19 cellular contexts compared by ENCODE assay signal in the genomic region with DNA sequence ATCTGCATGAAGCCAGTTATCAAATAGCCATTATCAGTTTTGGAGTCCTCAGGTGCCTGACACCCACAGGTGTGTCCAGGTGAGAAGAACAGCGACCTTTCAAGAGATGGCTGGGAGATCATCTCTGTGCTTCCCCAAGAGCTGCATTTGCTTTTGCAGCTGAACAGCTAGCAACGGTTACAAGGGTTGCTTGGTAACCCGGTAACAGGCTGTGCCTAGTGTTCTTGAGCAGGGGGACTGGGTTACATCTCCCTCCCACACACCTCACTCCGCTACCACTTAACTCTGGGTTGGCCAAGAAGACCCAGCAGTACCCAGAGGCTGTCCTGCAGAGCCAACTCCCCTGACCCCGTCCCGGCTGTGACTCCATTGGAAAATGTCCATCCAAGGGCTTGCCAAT.
A peak's percentile ranks its signal among the peaks of the same experiment; 100 is the strongest.
DNase-seq lines count a peak whose midpoint lies in the region; ATAC-seq, FAIRE-seq and TF ChIP-seq lines count a peak whose summit lies in the region.
"Had no signal": no experiment of that assay in that cellular context is flagged by ENCODE, and none has a peak within 500 bp of the region (broad histone marks: within the 10 kb centered on the region; RNA-seq: fewer than 3 reads in every experiment).

No MANE protein-coding gene starts in this region.

- TF ChIP-seq CTCF in WERI-Rb-1 (IDR thresholded peaks at IDR 0.05; ENCODE audit: low read depth, low read length) = no peak

- no peaks in the 10 kb centered on the region for H3K27me3 ChIP-seq in WERI-Rb-1 (ENCODE audit: insufficient read depth, low read depth, severe bottlenecking)

- no peak for ATAC-seq in esophagus mucosa
- ATAC-seq: GM12878, GM23338 had no signal

- H3K9me3 ChIP-seq in WERI-Rb-1 (ENCODE audit: severe bottlenecking) = no peaks in the 10 kb centered on the region

- peak overlapping the region; percentile 95 for H3K27ac ChIP-seq in WERI-Rb-1

- FAIRE-seq in islet of Langerhans (lab: Jason Lieb, UNC) = peak; percentile 81
- FAIRE-seq: GM12878, GM19239 had no signal

- no peaks in the 10 kb centered on the region for H3K36me3 ChIP-seq in WERI-Rb-1

- DNase-seq in NCI-H1417 (lab: John Stamatoyannopoulos, UW) = peak; percentile 24 to 76 (median 34)
- no peak for DNase-seq in NCI-H1417 treated with DMSO at 0.1 percent for 48 hours (lab: John Stamatoyannopoulos, UW)
- peak; percentile 65 for DNase-seq in Ammon's horn (ENCODE audit: low spot score)
- no peak for DNase-seq in WERI-Rb-1
- no peak for DNase-seq in pons (ENCODE audit: low spot score)
- DNase-seq in NCI-H226 = no peak
- DNase-seq: CD4-positive, alpha-beta memory T cell; DMS53; EL; HCEC 1CT; NCI-H1694; NCI-H2081 treated with DMSO at 0.1 percent for 48 hours; Right ventricle myocardium superior; SW 1271 had no signal

- no peak overlapping the region for H3K4me3 ChIP-seq in WERI-Rb-1 (ENCODE audit: low read depth, low read length)
- H3K4me3 ChIP-seq: GM12878, GM23338 had no signal

Comparison
In these comparisons a context has a peak if more than half of its experiments do, and no peak if none do; other contexts are left out.
1. DNase-seq: peak in NCI-H1417 (3 of 3) and Ammon's horn (single experiment); none in NCI-H1417 treated with DMSO at 0.1 percent for 48 hours (single experiment), WERI-Rb-1 (single experiment), pons (single experiment) and NCI-H226 (single experiment).